Comparison of ENCODE assay signal across 1 cellular context in the genomic region with DNA sequence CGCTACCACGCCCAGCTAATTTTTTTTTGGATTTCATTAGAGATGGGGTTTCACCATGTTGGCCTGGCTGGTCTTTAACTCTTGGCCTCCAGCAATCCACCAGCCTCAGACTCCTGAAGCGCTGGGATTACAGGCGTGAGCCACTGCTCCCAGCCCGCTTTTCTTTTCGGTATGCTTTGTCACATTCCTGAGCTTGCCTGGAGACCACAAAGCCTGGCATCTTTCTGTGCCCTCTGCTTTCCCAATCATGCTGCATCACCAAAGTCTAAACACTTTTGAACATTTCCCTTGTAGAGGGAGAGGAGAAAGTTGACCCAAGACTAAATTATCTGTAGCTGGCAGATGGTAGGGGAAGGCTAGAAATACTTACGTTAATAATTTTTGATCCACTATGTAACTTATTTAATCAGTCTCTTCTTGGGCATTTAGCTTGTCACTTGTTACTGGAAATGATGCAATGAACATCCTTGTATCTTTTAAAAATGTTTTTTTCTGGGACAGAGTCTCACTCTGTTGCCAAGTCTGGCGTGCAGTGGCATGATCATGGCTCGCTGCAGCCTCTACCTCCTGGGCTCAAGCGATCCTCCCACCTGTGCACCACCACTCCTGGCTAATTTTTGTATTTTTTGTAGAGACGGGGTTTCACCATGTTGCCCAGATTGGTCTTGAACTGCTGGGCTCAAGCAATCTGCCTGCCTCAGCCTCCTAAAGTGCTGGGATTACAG.
TF ChIP-seq lines count a peak whose summit lies in the region.

No MANE protein-coding gene starts in this region.

TF ChIP-seq in A549, 52 proteins besides CTCF, POLR2A, EP300 and RAD21:
- TF ChIP-seq CHD2 (IDR thresholded peaks at IDR 0.05; ENCODE audit: low read length, partially characterized antibody) (no peak), ZSCAN20 (CRISPR knock-in tag; IDR thresholded peaks at IDR 0.05) (no peak), RCOR1 (IDR thresholded peaks at IDR 0.05; ENCODE audit: low read depth, low read length) (no peak), PBX3 (IDR thresholded peaks at IDR 0.05) (no peak), NFE2L2 (conservative IDR thresholded peaks at IDR 0.05; ENCODE audit: low read length) (no peak), KDM1A (IDR thresholded peaks at IDR 0.05; ENCODE audit: low read depth) (no peak), E2F6 (IDR thresholded peaks at IDR 0.05; ENCODE audit: borderline replicate concordance, low read depth) (no peak), FOXS1 (CRISPR knock-in tag; IDR thresholded peaks at IDR 0.05) (no peak), EHMT2 (IDR thresholded peaks at IDR 0.05; ENCODE audit: low read depth) (no peak), NPAS2 (CRISPR knock-in tag; IDR thresholded peaks at IDR 0.05; ENCODE audit: borderline replicate concordance) (no peak)
- TF ChIP-seq, protein P1, sequence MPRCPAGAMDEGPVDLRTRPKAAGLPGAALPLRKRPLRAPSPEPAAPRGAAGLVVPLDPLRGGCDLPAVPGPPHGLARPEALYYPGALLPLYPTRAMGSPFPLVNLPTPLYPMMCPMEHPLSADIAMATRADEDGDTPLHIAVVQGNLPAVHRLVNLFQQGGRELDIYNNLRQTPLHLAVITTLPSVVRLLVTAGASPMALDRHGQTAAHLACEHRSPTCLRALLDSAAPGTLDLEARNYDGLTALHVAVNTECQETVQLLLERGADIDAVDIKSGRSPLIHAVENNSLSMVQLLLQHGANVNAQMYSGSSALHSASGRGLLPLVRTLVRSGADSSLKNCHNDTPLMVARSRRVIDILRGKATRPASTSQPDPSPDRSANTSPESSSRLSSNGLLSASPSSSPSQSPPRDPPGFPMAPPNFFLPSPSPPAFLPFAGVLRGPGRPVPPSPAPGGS (IDR thresholded peaks at IDR 0.05) = no peak
